ENCODE assay signal across 17 cellular contexts in genomic region chr1:191641420-191642215, GRCh38.
DNase-seq lines count a peak whose midpoint lies in the region; ATAC-seq and TF ChIP-seq lines count a peak whose summit lies in the region.
"Had no signal": no experiment of that assay in that cellular context is flagged by ENCODE, and none has a peak within 500 bp of the region (broad histone marks: within the 10 kb centered on the region; RNA-seq: fewer than 3 reads in every experiment).

No MANE protein-coding gene starts in this region.

- peak overlapping the region; percentile 49 for H3K27ac ChIP-seq in ACC112 (ENCODE audit: low read depth, low read length)
- peak overlapping the region; percentile 4 for H3K27ac ChIP-seq in angular gyrus (ENCODE audit: low read depth, low read length)
- H3K27ac ChIP-seq: skin epidermis, thoracic aorta had no signal

- no peak overlapping the region for H3K27ac Mint-ChIP-seq in CD14-positive monocyte
- H3K27ac Mint-ChIP-seq: nephron had no signal

- H3K36me3 Mint-ChIP-seq in CD14-positive monocyte, result no peaks in the 10 kb centered on the region

- H3K9me3 Mint-ChIP-seq in CD14-positive monocyte, result no peaks in the 10 kb centered on the region
- H3K9me3 Mint-ChIP-seq: nephron had no signal

- H2AFZ ChIP-seq in ACC112 (ENCODE audit: low read length, unreplicated experiment), result peak overlapping the region; percentile 77

- TF ChIP-seq CTCF in CD14-positive monocyte (IDR thresholded peaks at IDR 0.05), result no peak

- peak; percentile 50 for DNase-seq in LHCN-M2 (ENCODE audit: low read depth)
- DNase-seq in foreskin melanocyte, result peak; percentile 66
- no peak for DNase-seq in CD14-positive monocyte (ENCODE audit: low spot score)
- DNase-seq in NCI-H2081 (lab: John Stamatoyannopoulos, UW), result no peak
- DNase-seq: activated T-cell treated with anti-CD3 and anti-CD28 coated beads, Interleukin-2, amount 50 U/mL, for 1 hour; effector CD4-positive, alpha-beta T cell; head of caudate nucleus; NCI-H2029 treated with DMSO at 0.1 percent for 48 hours; SW 1271 had no signal

- H3K36me3 ChIP-seq in ACC112 (ENCODE audit: insufficient read depth, low read length), result no peaks in the 10 kb centered on the region
- H3K36me3 ChIP-seq: thoracic aorta had no signal

- intact Hi-C loops in CD14-positive monocyte (cut with micrococcal nuclease), result no loop called here

- H3K4me3 Mint-ChIP-seq in CD14-positive monocyte, result no peak overlapping the region
- H3K4me3 Mint-ChIP-seq: nephron had no signal

- H3K27me3 Mint-ChIP-seq in CD14-positive monocyte (ENCODE audit: low read depth in 3 of 3), result peaks cover 0 to 3% (median 0%) of the 10 kb centered on the region in 3 donors

- peaks cover 2% of the 10 kb centered on the region for H3K4me1 ChIP-seq in ACC112 (ENCODE audit: control insufficient read depth, insufficient read depth, low read length, unreplicated experiment)

- no peaks in the 10 kb centered on the region for H3K27me3 ChIP-seq in ACC112 (ENCODE audit: insufficient read depth, low read length)

- peak overlapping the region; percentile 42; the same call in 1 of the 2 replicates for H3K4me3 ChIP-seq in ACC112 (ENCODE audit: low read depth, low read length)
- H3K4me3 ChIP-seq: skin epidermis, thoracic aorta had no signal

- ATAC-seq in HG02981 (IDR thresholded peaks at IDR 0.05; ENCODE audit: unreplicated experiment) (no peak), HG03460 (IDR thresholded peaks at IDR 0.05; ENCODE audit: unreplicated experiment) (no peak)
- ATAC-seq: left lobe of liver had no signal

- no peaks in the 10 kb centered on the region for H3K79me2 ChIP-seq in ACC112 (ENCODE audit: control insufficient read depth, insufficient read depth, low read length, unreplicated experiment)

- no peaks in the 10 kb centered on the region for H3K4me1 Mint-ChIP-seq in CD14-positive monocyte

Comparison
In these comparisons a context has a peak if more than half of its experiments do, and no peak if none do; other contexts are left out.
1. DNase-seq: peak in LHCN-M2 (single experiment) and foreskin melanocyte (single experiment); none in CD14-positive monocyte (single experiment) and NCI-H2081 (0 of 2).